ENCODE assay signal across 8 cellular contexts in genomic region chr12:48351022-48351708, GRCh38. TPM values are rescaled to one million over a fixed set of nuclear protein-coding genes. Genes with fewer than 3 reads are reported as not detected.
DNase-seq lines count a peak whose midpoint lies in the region; ATAC-seq, FAIRE-seq and TF ChIP-seq lines count a peak whose summit lies in the region.

No MANE protein-coding gene starts in this region.

- H3F3A ChIP-seq in Loucy (ENCODE audit: low read depth): peaks cover 5% of the 10 kb centered on the region; the same call in 1 of the 2 replicates

- intact Hi-C loops in activated CD4-positive, alpha-beta memory T cell treated with anti-CD3 and anti-CD28 coated beads for 36 hours (cut with micrococcal nuclease): loop anchor here (2.0 kb wide), 1 partner anchor 152 kb away; no protein-coding TSS in a partner anchor
- intact Hi-C loops in pancreas (cut with DNase I): no loop called here

- H3K4me3 ChIP-seq in Loucy (ENCODE audit: low read length, poor library complexity, severe bottlenecking): peak overlapping the region; percentile 90
- H3K4me3 ChIP-seq in pancreas: peak overlapping the region; percentile 69 to 86 (median 76)

- H3K9me3 ChIP-seq in Loucy (ENCODE audit: insufficient read depth, low read depth, low read length) (no peaks in the 10 kb centered on the region), pancreas (no peaks in the 10 kb centered on the region)

- peak overlapping the region; percentile 57 for H3K9ac ChIP-seq in Loucy (ENCODE audit: low read depth, low read length, poor library complexity, severe bottlenecking)

- DNase-seq in NCI-H526 (lab: John Stamatoyannopoulos, UW) (peak; percentile 28 to 72), NCI-H526 treated with DMSO at 0.1 percent for 48 hours (lab: John Stamatoyannopoulos, UW) (no peak), H54 (ENCODE audit: insufficient read length, low spot score) (peak; percentile 64), glomerular visceral epithelial cell (ENCODE audit: extremely low spot score) (peak; percentile 74), pancreas (peak in 4 of 6 donors; percentile 69 to 78 (median 77)), CD1c-positive myeloid dendritic cell (ENCODE audit: extremely low spot score) (no peak)
- no peak for DNase-seq in activated CD4-positive, alpha-beta memory T cell treated with anti-CD3 and anti-CD28 coated beads for 36 hours

- H3K27me3 Mint-ChIP-seq in activated CD4-positive, alpha-beta memory T cell treated with anti-CD3 and anti-CD28 coated beads for 36 hours: no peaks in the 10 kb centered on the region

- H3K27me3 ChIP-seq in Loucy (ENCODE audit: insufficient read depth, low read length, poor library complexity, severe bottlenecking) (no peaks in the 10 kb centered on the region), pancreas (no peaks in the 10 kb centered on the region)

- no peaks in the 10 kb centered on the region for H3K9me3 Mint-ChIP-seq in activated CD4-positive, alpha-beta memory T cell treated with anti-CD3 and anti-CD28 coated beads for 36 hours

- peak overlapping the region; percentile 87 for H2AFZ ChIP-seq in Loucy (ENCODE audit: low read length)

- CTCF ChIA-PET in activated CD4-positive, alpha-beta memory T cell treated with anti-CD3 and anti-CD28 coated beads for 36 hours (lab: Charles Lee): no interaction called here

- peak overlapping the region; percentile 75 for H3K4me3 Mint-ChIP-seq in activated CD4-positive, alpha-beta memory T cell treated with anti-CD3 and anti-CD28 coated beads for 36 hours

- peak overlapping the region; percentile 89 for H3K4me2 ChIP-seq in Loucy (ENCODE audit: low read depth, low read length, poor library complexity, severe bottlenecking)

- TF ChIP-seq CTCF in Loucy (conservative IDR thresholded peaks at IDR 0.05; ENCODE audit: low read length) (no peak), pancreas (IDR thresholded peaks at IDR 0.05) (no peak)

- 1% methylated on average over 33 to 36 of the region's 36 CpGs for WGBS in pancreas, 2 donors

- no peaks in the 10 kb centered on the region for H3K79me2 ChIP-seq in Loucy (ENCODE audit: insufficient read depth, low read length)

- H3K36me3 ChIP-seq in Loucy (ENCODE audit: insufficient read depth, low read length) (no peaks in the 10 kb centered on the region), pancreas (peaks cover 0 to 15% (median 4%) of the 10 kb centered on the region in 3 donors)

- H3K4me1 ChIP-seq in Loucy (ENCODE audit: insufficient read depth, low read length, poor library complexity, severe bottlenecking): peaks cover 16% of the 10 kb centered on the region
- peaks cover 5 to 15% (median 6%) of the 10 kb centered on the region in 3 donors for H3K4me1 ChIP-seq in pancreas

- no peaks in the 10 kb centered on the region for H3K9me2 ChIP-seq in Loucy (replicated peaks; ENCODE audit: low read depth, low read length)

- H3K36me3 Mint-ChIP-seq in activated CD4-positive, alpha-beta memory T cell treated with anti-CD3 and anti-CD28 coated beads for 36 hours: peaks cover 8% of the 10 kb centered on the region

- no peak for FAIRE-seq in H54 (lab: Jason Lieb, UNC)
- FAIRE-seq in pancreas (lab: Jason Lieb, UNC): no peak

- POLR2A ChIA-PET in activated CD4-positive, alpha-beta memory T cell treated with anti-CD3 and anti-CD28 coated beads for 36 hours (lab: Charles Lee): no interaction called here

- TF ChIP-seq POLR2A in H54 (IDR thresholded peaks at IDR 0.05; ENCODE audit: low read depth, low read length): no peak

- peak overlapping the region; percentile 52 for H3K27ac Mint-ChIP-seq in activated CD4-positive, alpha-beta memory T cell treated with anti-CD3 and anti-CD28 coated beads for 36 hours

- H4K20me1 ChIP-seq in Loucy (ENCODE audit: insufficient read depth, low read length, poor library complexity, severe bottlenecking): no peaks in the 10 kb centered on the region

- H3K27ac ChIP-seq in pancreas: peak overlapping the region; percentile 95 to 96 (median 96)

- peak; percentile 69 to 84 (median 81) for ATAC-seq in pancreas

- H3K4me1 Mint-ChIP-seq in activated CD4-positive, alpha-beta memory T cell treated with anti-CD3 and anti-CD28 coated beads for 36 hours (ENCODE audit: low read depth): peaks cover 23% of the 10 kb centered on the region

RNA-seq across cellular contexts. Expression of gene ZNF641, which starts 0.4 kb away (rescaled TPM):
- 1 to 10 TPM; 6.8 to 9.3 TPM for total RNA-seq in activated CD4-positive, alpha-beta memory T cell treated with anti-CD3 and anti-CD28 coated beads for 36 hours
- total RNA-seq in pancreas: 10 to 100 TPM in 5 of 6 donors, 1 to 10 TPM in 1; 9.9 to 14.4 (median 12.3) TPM
- polyA plus RNA-seq in pancreas: 1 to 10 TPM; 8.0 to 9.2 TPM

Comparison
In these comparisons a context has a peak if more than half of its experiments do, and no peak if none do; other contexts are left out.
1. DNase-seq: peak in NCI-H526 (2 of 2), H54 (single experiment), glomerular visceral epithelial cell (single experiment) and pancreas (4 of 6); none in NCI-H526 treated with DMSO at 0.1 percent for 48 hours (single experiment), activated CD4-positive, alpha-beta memory T cell treated with anti-CD3 and anti-CD28 coated beads for 36 hours (single experiment) and CD1c-positive myeloid dendritic cell (single experiment).